In the genomic region with DNA sequence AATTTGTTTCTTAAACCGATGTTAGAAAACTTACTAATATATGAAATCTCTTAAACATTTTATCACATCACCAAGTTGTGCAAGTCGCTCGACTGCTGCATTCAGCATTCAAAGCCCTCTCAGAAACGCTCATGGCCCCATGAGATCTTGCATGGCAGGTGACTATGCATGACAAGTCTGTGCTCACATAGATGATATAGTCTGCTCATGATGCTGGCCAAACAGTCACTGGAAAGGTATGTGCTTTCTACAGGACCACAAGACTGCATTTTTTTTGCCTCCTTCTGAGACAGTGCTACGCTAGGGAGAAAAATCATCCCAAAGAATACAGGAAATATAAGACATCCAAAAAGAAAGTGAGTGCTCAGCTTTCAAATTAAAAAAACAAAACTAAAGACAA, we compare ENCODE assay signal across 32 cellular contexts.
DNase-seq lines count a peak whose midpoint lies in the region; ATAC-seq and TF ChIP-seq lines count a peak whose summit lies in the region.
"Had no signal": no experiment of that assay in that cellular context is flagged by ENCODE, and none has a peak within 500 bp of the region (broad histone marks: within the 10 kb centered on the region; RNA-seq: fewer than 3 reads in every experiment).

No MANE protein-coding gene starts in this region.

- H3K27me3 Mint-ChIP-seq in GM23338 (ENCODE audit: insufficient read depth, low read depth, poor library complexity): no peaks in the 10 kb centered on the region
- H3K27me3 Mint-ChIP-seq: activated CD4-positive, alpha-beta memory T cell treated with anti-CD3 and anti-CD28 coated beads, Interleukin-2, amount 10 ng/mL, durations not matched to agents 7 days and 5 days; activated naive CD4-positive, alpha-beta T cell treated with anti-CD3 and anti-CD28 coated beads, Interleukin-2, amount 10 ng/mL, durations not matched to agents 7 days and 5 days had no signal

- DNase-seq in GM23338 (ENCODE audit: low spot score) (no peak), astrocyte of the hippocampus (ENCODE audit: low read depth, low spot score) (peak; percentile 56), fibroblast of the aortic adventitia (ENCODE audit: low read depth) (peak; percentile 28), renal cortical epithelial cell (ENCODE audit: low read depth) (peak; percentile 13), HT-29 (ENCODE audit: low spot score) (no peak), substantia nigra (lab: John Stamatoyannopoulos, UW) (no peak)
- DNase-seq: activated CD4-positive, alpha-beta memory T cell treated with anti-CD3 and anti-CD28 coated beads, Interleukin-2, amount 10 ng/mL, durations not matched to agents 7 days and 5 days; activated CD4-positive, CD25-positive, alpha-beta regulatory T cell treated with anti-CD3 and anti-CD28 coated beads, Interleukin-2, amount 50 U/mL, for 72 hours; activated CD8-positive, alpha-beta memory T cell treated with anti-CD3 and anti-CD28 coated beads, Interleukin-2, amount 50 U/mL, for 48 hours; activated naive CD4-positive, alpha-beta T cell treated with anti-CD3 and anti-CD28 coated beads, Interleukin-2, amount 10 ng/mL, durations not matched to agents 7 days and 5 days; amniotic stem cell; cortex of kidney; DMS79 treated with DMSO at 0.1 percent for 48 hours; effector memory CD8-positive, alpha-beta T cell; glutamatergic neuron; kidney; lower lobe of right lung; NCI-H1105 treated with DMSO at 0.1 percent for 48 hours; NCI-H2029 treated with DMSO at 0.1 percent for 48 hours; NCI-H446 treated with DMSO at 0.1 percent for 48 hours; OCI-M1; ovary; right cardiac atrium; SK-N-SH; stimulated activated CD4-positive, alpha-beta T cell treated with anti-CD3 and anti-CD28 coated beads, Interleukin-12 subunit alpha, Interleukin-12 subunit beta, amount 100 ng/mL, for 4 hours; stimulated activated CD4-positive, alpha-beta T cell treated with anti-CD3 and anti-CD28 coated beads, Interleukin-4, amount 100 ng/mL, for 24 hours; T-helper 17 cell had no signal

- H3K27me3 ChIP-seq in GM23338 (ENCODE audit: insufficient read depth): no peaks in the 10 kb centered on the region
- H3K27me3 ChIP-seq: ovary had no signal

- no peaks in the 10 kb centered on the region for H3F3A ChIP-seq in GM23338 (replicated peaks; ENCODE audit: low read depth)

- no peaks in the 10 kb centered on the region for H3K79me2 ChIP-seq in GM23338 (replicated peaks; ENCODE audit: insufficient read depth)

- H2AFZ ChIP-seq in GM23338: no peak overlapping the region

- H3K4me3 ChIP-seq in GM23338 (no peak overlapping the region), fibroblast of the aortic adventitia (ENCODE audit: low read depth, low read length) (no peak overlapping the region)
- H3K4me3 ChIP-seq: lower lobe of right lung, ovary had no signal

- no peak for TF ChIP-seq CTCF in GM23338 (conservative IDR thresholded peaks at IDR 0.05; ENCODE audit: low read depth in 2 of 2)
- no peak for TF ChIP-seq CTCF in fibroblast of the aortic adventitia (IDR thresholded peaks at IDR 0.05; ENCODE audit: insufficient read depth, low read length)

- H4K20me1 ChIP-seq in GM23338 (replicated peaks; ENCODE audit: insufficient read depth): no peaks in the 10 kb centered on the region

- H3K4me1 ChIP-seq in GM23338 (ENCODE audit: insufficient read depth): 0 out of 2 replicates have a peak, but pooled peaks cover 3% of the 10 kb centered on the region
- H3K4me1 ChIP-seq: lower lobe of right lung had no signal

- H3K9me3 Mint-ChIP-seq in GM23338: no peaks in the 10 kb centered on the region
- H3K9me3 Mint-ChIP-seq: activated CD4-positive, alpha-beta memory T cell treated with anti-CD3 and anti-CD28 coated beads, Interleukin-2, amount 10 ng/mL, durations not matched to agents 7 days and 5 days; activated naive CD4-positive, alpha-beta T cell treated with anti-CD3 and anti-CD28 coated beads, Interleukin-2, amount 10 ng/mL, durations not matched to agents 7 days and 5 days; effector memory CD8-positive, alpha-beta T cell; nephron; stimulated activated effector memory CD8-positive, alpha-beta T cell treated with anti-CD3 and anti-CD28 coated beads, Interleukin-12 subunit alpha, Interleukin-12 subunit beta, amount 100 ng/mL, for 72 hours had no signal

- no peaks in the 10 kb centered on the region for H3K9me2 ChIP-seq in GM23338 (ENCODE audit: insufficient read depth)
- H3K9me2 ChIP-seq: SK-N-SH had no signal

- H3K36me3 ChIP-seq in GM23338 (ENCODE audit: insufficient read depth): no peaks in the 10 kb centered on the region
- H3K36me3 ChIP-seq: ovary had no signal

- 0 out of 2 replicates have a peak overlapping the region, but pooled peaks have one; percentile 18 for H3K27ac Mint-ChIP-seq in GM23338
- H3K27ac Mint-ChIP-seq: activated CD4-positive, alpha-beta memory T cell treated with anti-CD3 and anti-CD28 coated beads, Interleukin-2, amount 10 ng/mL, durations not matched to agents 7 days and 5 days; activated naive CD4-positive, alpha-beta T cell treated with anti-CD3 and anti-CD28 coated beads, Interleukin-2, amount 10 ng/mL, durations not matched to agents 7 days and 5 days; CD14-positive monocyte; effector memory CD8-positive, alpha-beta T cell; nephron; stimulated activated effector memory CD8-positive, alpha-beta T cell treated with anti-CD3 and anti-CD28 coated beads, Interleukin-12 subunit alpha, Interleukin-12 subunit beta, amount 100 ng/mL, for 72 hours; T-helper 17 cell had no signal

- H3K27ac ChIP-seq in GM23338 (ENCODE audit: low read depth) (no peak overlapping the region), substantia nigra (ENCODE audit: low read depth, low read length, poor library complexity, severe bottlenecking) (no peak overlapping the region)
- H3K27ac ChIP-seq: lower lobe of right lung, ovary had no signal

- peaks cover 7% of the 10 kb centered on the region for H3K4me1 Mint-ChIP-seq in GM23338
- H3K4me1 Mint-ChIP-seq: CD14-positive monocyte, nephron had no signal

- no peak overlapping the region for H3K4me2 ChIP-seq in GM23338
- H3K4me2 ChIP-seq: SK-N-SH had no signal

- peaks cover 5% of the 10 kb centered on the region; the same call in 2 of the 3 replicates for H3K36me3 Mint-ChIP-seq in GM23338 (ENCODE audit: low read depth)
- H3K36me3 Mint-ChIP-seq: activated naive CD4-positive, alpha-beta T cell treated with anti-CD3 and anti-CD28 coated beads, Interleukin-2, amount 10 ng/mL, durations not matched to agents 7 days and 5 days; stimulated activated effector memory CD8-positive, alpha-beta T cell treated with anti-CD3 and anti-CD28 coated beads, Interleukin-12 subunit alpha, Interleukin-12 subunit beta, amount 100 ng/mL, for 72 hours had no signal

- ATAC-seq in GM23338 (no peak), GM21723 (IDR thresholded peaks at IDR 0.05; ENCODE audit: unreplicated experiment) (no peak), GM21737 (IDR thresholded peaks at IDR 0.05; ENCODE audit: unreplicated experiment) (no peak)
- ATAC-seq: effector memory CD8-positive, alpha-beta T cell; lower lobe of right lung; right cardiac atrium; stimulated activated effector memory CD8-positive, alpha-beta T cell treated with anti-CD3 and anti-CD28 coated beads, Interleukin-12 subunit alpha, Interleukin-12 subunit beta, amount 100 ng/mL, for 72 hours; T-helper 17 cell had no signal

- H3K4me3 Mint-ChIP-seq in GM23338: no peak overlapping the region
- H3K4me3 Mint-ChIP-seq: activated CD4-positive, alpha-beta memory T cell treated with anti-CD3 and anti-CD28 coated beads, Interleukin-2, amount 10 ng/mL, durations not matched to agents 7 days and 5 days; activated naive CD4-positive, alpha-beta T cell treated with anti-CD3 and anti-CD28 coated beads, Interleukin-2, amount 10 ng/mL, durations not matched to agents 7 days and 5 days; CD14-positive monocyte; effector memory CD8-positive, alpha-beta T cell; nephron; stimulated activated effector memory CD8-positive, alpha-beta T cell treated with anti-CD3 and anti-CD28 coated beads, Interleukin-12 subunit alpha, Interleukin-12 subunit beta, amount 100 ng/mL, for 72 hours; T-helper 17 cell had no signal

TF ChIP-seq in GM23338, 12 proteins besides CTCF, POLR2A, EP300 and RAD21 (continues in another document):
- no peak for TF ChIP-seq ZNF114 (CRISPR knock-in tag; IDR thresholded peaks at IDR 0.05)

Comparison
In these comparisons a context has a peak if more than half of its experiments do, and no peak if none do; other contexts are left out.
1. DNase-seq: peak in astrocyte of the hippocampus (single experiment), fibroblast of the aortic adventitia (single experiment) and renal cortical epithelial cell (single experiment); none in GM23338 (single experiment), HT-29 (single experiment) and substantia nigra (0 of 49).